ENCODE assay signal across 25 cellular contexts in genomic region chr17:37849617-37849972, GRCh38.
DNase-seq lines count a peak whose midpoint lies in the region; ATAC-seq and TF ChIP-seq lines count a peak whose summit lies in the region.
"Had no signal": no experiment of that assay in that cellular context is flagged by ENCODE, and none has a peak within 500 bp of the region (broad histone marks: within the 10 kb centered on the region; RNA-seq: fewer than 3 reads in every experiment).

No MANE protein-coding gene starts in this region.

- peaks cover 2 to 3% (median 3%) of the 10 kb centered on the region in 3 donors for H3K27me3 Mint-ChIP-seq in CD14-positive monocyte (ENCODE audit: low read depth in 3 of 3)
- H3K27me3 Mint-ChIP-seq in central memory CD8-positive, alpha-beta T cell: peaks cover 18% of the 10 kb centered on the region
- H3K27me3 Mint-ChIP-seq in natural killer cell (ENCODE audit: low read depth in 2 of 2): no peaks in the 10 kb centered on the region

- H3K9me2 ChIP-seq in Loucy (replicated peaks; ENCODE audit: low read depth, low read length): no peaks in the 10 kb centered on the region

- H3K27me3 ChIP-seq in Loucy (ENCODE audit: insufficient read depth, low read length, poor library complexity, severe bottlenecking): no peaks in the 10 kb centered on the region
- H3K27me3 ChIP-seq: colonic mucosa, ovary had no signal

- H3K9me3 ChIP-seq in Loucy (ENCODE audit: insufficient read depth, low read depth, low read length): no peaks in the 10 kb centered on the region
- H3K9me3 ChIP-seq: colonic mucosa, gastrocnemius medialis, left lung, ovary, transverse colon had no signal

- H3K9me3 Mint-ChIP-seq in CD14-positive monocyte: peaks cover 0 to 2% (median 0%) of the 10 kb centered on the region in 7 donors
- no peaks in the 10 kb centered on the region for H3K9me3 Mint-ChIP-seq in central memory CD8-positive, alpha-beta T cell
- H3K9me3 Mint-ChIP-seq in natural killer cell: no peaks in the 10 kb centered on the region
- H3K9me3 Mint-ChIP-seq: T-helper 2 cell treated with Interferon-gamma antibody and Interleukin-4, amounts not matched to agents 5 μg/mL and 100 μg/mL, for 36 hours had no signal

- H3K4me3 Mint-ChIP-seq in CD14-positive monocyte (no peak overlapping the region), natural killer cell (no peak overlapping the region)
- H3K4me3 Mint-ChIP-seq in central memory CD8-positive, alpha-beta T cell: no peak overlapping the region
- H3K4me3 Mint-ChIP-seq: brain; T-helper 2 cell treated with Interferon-gamma antibody and Interleukin-4, amounts not matched to agents 5 μg/mL and 100 μg/mL, for 36 hours had no signal

- no peaks in the 10 kb centered on the region for H4K20me1 ChIP-seq in Loucy (ENCODE audit: insufficient read depth, low read length, poor library complexity, severe bottlenecking)

- no peak overlapping the region for H3K9ac ChIP-seq in Loucy (ENCODE audit: low read depth, low read length, poor library complexity, severe bottlenecking)

- H3K36me3 ChIP-seq in Loucy (ENCODE audit: insufficient read depth, low read length): no peaks in the 10 kb centered on the region
- H3K36me3 ChIP-seq: colonic mucosa, gastrocnemius medialis, left lung, ovary, transverse colon had no signal

- H3K4me1 Mint-ChIP-seq in CD14-positive monocyte (peaks cover 19% of the 10 kb centered on the region), natural killer cell (peaks cover 20 to 36% of the 10 kb centered on the region in 2 donors)
- H3K4me1 Mint-ChIP-seq in central memory CD8-positive, alpha-beta T cell: peaks cover 5% of the 10 kb centered on the region
- H3K4me1 Mint-ChIP-seq: brain had no signal

- no peaks in the 10 kb centered on the region for H3K36me3 Mint-ChIP-seq in CD14-positive monocyte
- no peaks in the 10 kb centered on the region for H3K36me3 Mint-ChIP-seq in central memory CD8-positive, alpha-beta T cell (ENCODE audit: insufficient read depth)
- no peaks in the 10 kb centered on the region for H3K36me3 Mint-ChIP-seq in natural killer cell
- H3K36me3 Mint-ChIP-seq: brain, immature natural killer cell had no signal

- no peaks in the 10 kb centered on the region; the same call in 1 of the 2 replicates for H3F3A ChIP-seq in Loucy (ENCODE audit: low read depth)

- peaks cover 30% of the 10 kb centered on the region for H3K4me1 ChIP-seq in Loucy (ENCODE audit: insufficient read depth, low read length, poor library complexity, severe bottlenecking)
- H3K4me1 ChIP-seq: colonic mucosa, gastrocnemius medialis had no signal

- no peak overlapping the region for H3K4me3 ChIP-seq in Loucy (ENCODE audit: low read length, poor library complexity, severe bottlenecking)
- H3K4me3 ChIP-seq: colonic mucosa, gastrocnemius medialis, left lung, ovary, transverse colon had no signal

- no peak for TF ChIP-seq CTCF in CD14-positive monocyte (IDR thresholded peaks at IDR 0.05)
- TF ChIP-seq CTCF in Loucy (conservative IDR thresholded peaks at IDR 0.05; ENCODE audit: low read length): no peak
- TF ChIP-seq CTCF in natural killer cell (IDR thresholded peaks at IDR 0.05): no peak

- H3K4me2 ChIP-seq in Loucy (ENCODE audit: low read depth, low read length, poor library complexity, severe bottlenecking): peak overlapping the region; percentile 28

- ATAC-seq in central memory CD8-positive, alpha-beta T cell (replicated peaks; ENCODE audit: extremely low read depth, poor library complexity, severe bottlenecking): no peak
- no peak for ATAC-seq in natural killer cell
- ATAC-seq in HG03342 (IDR thresholded peaks at IDR 0.05; ENCODE audit: unreplicated experiment): no peak
- no peak for ATAC-seq in GM21825 (IDR thresholded peaks at IDR 0.05; ENCODE audit: unreplicated experiment)
- ATAC-seq: gastrocnemius medialis had no signal

- intact Hi-C loops in CD14-positive monocyte (cut with micrococcal nuclease) (loop anchor here (10.0 kb wide), 1 partner anchor 145 kb away; no protein-coding TSS in a partner anchor), natural killer cell (cut with micrococcal nuclease) (no loop called here)

- DNase-seq in CD14-positive monocyte (ENCODE audit: low spot score) (no peak), natural killer cell (no peak), A172 (ENCODE audit: low spot score) (no peak)
- no peak for DNase-seq in central memory CD8-positive, alpha-beta T cell (ENCODE audit: low spot score in 2 of 2)
- no peak for DNase-seq in stimulated activated CD4-positive, alpha-beta T cell treated with anti-CD3 and anti-CD28 coated beads, Interleukin-12 subunit alpha, Interleukin-12 subunit beta, amount 100 ng/mL, for 4 hours
- DNase-seq: activated CD4-positive, alpha-beta T cell treated with anti-CD3 and anti-CD28 coated beads, Interleukin-2, amount 50 U/mL, for 1 hour; activated effector memory CD4-positive, alpha-beta T cell treated with Interleukin-2 at 50 U/mL for 16 hours; colonic mucosa; gastrocnemius medialis; GDM1; GOT3; hippocampal formation; KG1; left lung; NCI-H1694; NCI-H2171; ovary; right cardiac atrium; transverse colon had no signal

- 0 out of 2 replicates have a peak overlapping the region, but pooled peaks have one; percentile 7 for H2AFZ ChIP-seq in Loucy (ENCODE audit: low read length)

- H3K27ac Mint-ChIP-seq in CD14-positive monocyte (peak overlapping the region in 6 of 7 donors; percentile 73 to 89 (median 80)), natural killer cell (peak overlapping the region; percentile 56 to 76)
- H3K27ac Mint-ChIP-seq in central memory CD8-positive, alpha-beta T cell (ENCODE audit: low read depth): peak overlapping the region; percentile 49

- H3K79me2 ChIP-seq in Loucy (ENCODE audit: insufficient read depth, low read length): peaks cover 13% of the 10 kb centered on the region
